In genomic region chr17:10327640-10328039, GRCh38 we compare ENCODE assay signal across 8 cellular contexts. TPM values are rescaled to one million over a fixed set of nuclear protein-coding genes. Genes with fewer than 3 reads are reported as not detected.
DNase-seq lines count a peak whose midpoint lies in the region; ATAC-seq and TF ChIP-seq lines count a peak whose summit lies in the region.

No MANE protein-coding gene starts in this region.

- TF ChIP-seq EP300 in suprapubic skin (IDR thresholded peaks at IDR 0.05): no peak

- BruUV-seq in Panc1 (replicated peaks; lab: Mats Ljungman, UMichigan): no TSS peak

- H3K27ac ChIP-seq in Panc1 (ENCODE audit: low read length) (no peak overlapping the region), suprapubic skin (no peak overlapping the region)

- no peaks in the 10 kb centered on the region for H3K4me1 ChIP-seq in Panc1 (ENCODE audit: control insufficient read depth, insufficient read depth, low read length)
- H3K4me1 ChIP-seq in suprapubic skin: no peaks in the 10 kb centered on the region

- DNase-seq in GM04504 (ENCODE audit: low read depth): peak; percentile 60
- DNase-seq in HPDE6-E6E7 (ENCODE audit: extremely low spot score): peak; percentile 25
- peak; percentile 64 for DNase-seq in Panc1 (ENCODE audit: low read depth, low spot score)
- peak; percentile 70 to 80 for DNase-seq in activated T-cell treated with anti-CD3 and anti-CD28 coated beads, Interleukin-2, amount 50 U/mL, for 72 hours
- peak; percentile 74 for DNase-seq in fibroblast of the conjunctiva (ENCODE audit: low read depth)
- peak in 44 of 56 donors; percentile 2 to 86 (median 32) for DNase-seq in nucleus accumbens (lab: John Stamatoyannopoulos, UW)
- peak; percentile 78 to 87 for DNase-seq in suprapubic skin (ENCODE audit: low spot score in 2 of 2)

- no peaks in the 10 kb centered on the region for H3K27me3 Mint-ChIP-seq in activated T-cell treated with anti-CD3 and anti-CD28 coated beads, Interleukin-2, amount 50 U/mL, for 72 hours (ENCODE audit: low read depth)

- POLR2A ChIA-PET in Panc1 (lab: Charles Lee): no interaction called here

- H3K36me3 Mint-ChIP-seq in activated T-cell treated with anti-CD3 and anti-CD28 coated beads, Interleukin-2, amount 50 U/mL, for 72 hours (ENCODE audit: insufficient read depth in 2 of 2): no peaks in the 10 kb centered on the region

- CTCF ChIA-PET in Panc1 (lab: Charles Lee): interaction anchor here (2.1 kb wide), 2 partner anchors 287 to 289 kb away, joined by 6 to 7 read pairs; no protein-coding TSS in a partner anchor

- H3K36me3 ChIP-seq in Panc1 (ENCODE audit: control insufficient read depth, insufficient read depth, low read length) (no peaks in the 10 kb centered on the region), suprapubic skin (no peaks in the 10 kb centered on the region)

- in situ Hi-C loops in Panc1 (cut with HindIII; ENCODE audit: low pct_unique_long_range_greater_than_20kb, low sequenced_read_pairs): no loop called here

- peak; percentile 87 for TF ChIP-seq CTCF in Panc1 (IDR thresholded peaks at IDR 0.05)
- peak; percentile 76 to 93 for TF ChIP-seq CTCF in suprapubic skin (IDR thresholded peaks at IDR 0.05)

- ATAC-seq in Panc1: peak; percentile 74
- peak; percentile 39 to 53 for ATAC-seq in activated T-cell treated with anti-CD3 and anti-CD28 coated beads, Interleukin-2, amount 50 U/mL, for 72 hours (replicated peaks in 1 of 2)
- ATAC-seq in GM19397 (IDR thresholded peaks at IDR 0.05; ENCODE audit: unreplicated experiment): no peak

- TF ChIP-seq POLR2A in suprapubic skin (IDR thresholded peaks at IDR 0.05): no peak

- H3K9me3 Mint-ChIP-seq in activated T-cell treated with anti-CD3 and anti-CD28 coated beads, Interleukin-2, amount 50 U/mL, for 72 hours: no peaks in the 10 kb centered on the region

- H3K27ac Mint-ChIP-seq in activated T-cell treated with anti-CD3 and anti-CD28 coated beads, Interleukin-2, amount 50 U/mL, for 72 hours: no peak overlapping the region

- H3K4me3 Mint-ChIP-seq in activated T-cell treated with anti-CD3 and anti-CD28 coated beads, Interleukin-2, amount 50 U/mL, for 72 hours: no peak overlapping the region

- 37% methylated on average over 10 of the region's 10 CpGs for WGBS in suprapubic skin

- no peaks in the 10 kb centered on the region for H3K27me3 ChIP-seq in Panc1 (ENCODE audit: control insufficient read depth, insufficient read depth, low read length)
- peaks cover 3% of the 10 kb centered on the region for H3K27me3 ChIP-seq in suprapubic skin

- H3K4me1 Mint-ChIP-seq in activated T-cell treated with anti-CD3 and anti-CD28 coated beads, Interleukin-2, amount 50 U/mL, for 72 hours (ENCODE audit: low read depth): no peaks in the 10 kb centered on the region

- intact Hi-C loops in Panc1 (cut with micrococcal nuclease; ENCODE audit: unreplicated experiment): loop anchor here (1.0 kb wide), 1 partner anchor 287 kb away; no protein-coding TSS in a partner anchor

- H3K9me3 ChIP-seq in Panc1 (ENCODE audit: control insufficient read depth, insufficient read depth, low read depth, low read length) (no peaks in the 10 kb centered on the region), suprapubic skin (no peaks in the 10 kb centered on the region)

- H3K4me3 ChIP-seq in Panc1 (ENCODE audit: low read depth in 2 of 2, low read length in 2 of 2) (no peak overlapping the region), suprapubic skin (no peak overlapping the region)

RNA-seq across cellular contexts. Expression of gene MYH13, which starts 45.2 kb away (rescaled TPM):
- total RNA-seq in Panc1 (2021; ENCODE audit: unreplicated experiment) (not detected), suprapubic skin (not detected)
- polyA plus RNA-seq in Panc1 (2012; ENCODE audit: insufficient read length): not detected
- not detected for total RNA-seq in activated T-cell treated with anti-CD3 and anti-CD28 coated beads, Interleukin-2, amount 50 U/mL, for 72 hours

Comparison
In these comparisons a context has a peak if more than half of its experiments do, and no peak if none do; other contexts are left out.
1. DNase-seq: peak in every context shown above with its lines; median percentile 82 in suprapubic skin; 75 in activated T-cell treated with anti-CD3 and anti-CD28 coated beads, Interleukin-2, amount 50 U/mL, for 72 hours; 74 in fibroblast of the conjunctiva; 64 in Panc1; 60 in GM04504; 32 in nucleus accumbens; 25 in HPDE6-E6E7.